12 cellular contexts compared by ENCODE assay signal in the genomic region with DNA sequence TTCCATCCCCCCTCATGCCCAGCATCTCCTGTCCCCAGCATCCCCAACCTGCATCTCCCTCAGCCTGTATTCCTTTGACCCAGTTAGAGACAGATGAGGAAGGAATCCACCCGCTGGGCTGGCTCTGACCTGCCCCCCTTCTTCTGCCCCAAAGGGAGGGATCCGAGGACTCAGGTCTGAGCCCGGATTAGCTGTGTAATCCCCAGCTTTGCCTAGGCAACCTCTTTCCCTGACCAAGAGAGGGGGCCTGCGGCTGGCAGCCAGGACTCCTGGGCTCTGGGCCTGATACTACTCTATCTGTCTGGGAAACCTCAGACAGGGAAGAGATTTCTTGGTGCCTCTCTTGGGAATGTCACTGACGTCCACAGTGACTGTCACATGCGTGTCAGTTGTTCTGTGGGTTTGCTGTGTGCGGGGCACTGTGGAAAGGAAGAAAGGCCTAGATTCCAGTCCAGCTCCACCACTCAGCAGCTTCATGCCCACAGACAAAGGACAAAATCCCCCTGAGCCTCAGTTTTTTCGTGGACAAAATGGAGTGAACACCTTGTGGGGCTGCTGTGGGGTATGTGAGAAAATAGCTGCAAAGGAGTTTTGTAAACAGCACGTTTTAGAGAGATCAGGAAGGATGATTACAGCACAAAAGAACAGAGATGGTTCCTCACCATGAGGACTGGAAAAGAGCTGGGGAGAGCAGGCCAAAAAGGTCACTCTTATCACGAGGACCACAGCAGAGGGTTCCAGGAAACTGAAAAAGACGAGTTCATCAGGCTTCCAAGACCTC. TPM values are rescaled to one million over a fixed set of nuclear protein-coding genes. Genes with fewer than 3 reads are reported as not detected.
DNase-seq lines count a peak whose midpoint lies in the region; ATAC-seq and TF ChIP-seq lines count a peak whose summit lies in the region.
"Had no signal": no experiment of that assay in that cellular context is flagged by ENCODE, and none has a peak within 500 bp of the region (broad histone marks: within the 10 kb centered on the region; RNA-seq: fewer than 3 reads in every experiment).

No MANE protein-coding gene starts in this region.

- no peak for TF ChIP-seq CTCF in GM13976 (IDR thresholded peaks at IDR 0.05; ENCODE audit: borderline replicate concordance, control extremely low read depth, extremely low read depth, insufficient read depth, missing control alignments)

- H3K36me3 Mint-ChIP-seq in stimulated activated naive CD8-positive, alpha-beta T cell treated with anti-CD3 and anti-CD28 coated beads, Interleukin-15, Interleukin-2, amounts not matched to agents 100 ng/mL and 50 ng/mL, for 24 hours (ENCODE audit: low read depth) = peaks cover 20% of the 10 kb centered on the region
- peaks cover 23% of the 10 kb centered on the region for H3K36me3 Mint-ChIP-seq in activated T-helper 17 cell treated with anti-CD3 and anti-CD28 coated beads, Interleukin-2, amount 50 U/mL, for 72 hours (ENCODE audit: low read depth)

- no peak for DNase-seq in stimulated activated naive CD8-positive, alpha-beta T cell treated with anti-CD3 and anti-CD28 coated beads, Interleukin-15, Interleukin-2, amounts not matched to agents 100 U/mL and 50 U/mL, for 24 hours
- DNase-seq in medulla oblongata (ENCODE audit: extremely low spot score) = peak; percentile 50
- no peak for DNase-seq in HEK293T (ENCODE audit: extremely low spot score)
- DNase-seq in SHP77 (lab: John Stamatoyannopoulos, UW) = no peak
- no peak for DNase-seq in GM13976 (ENCODE audit: low spot score)
- DNase-seq: SIG-M5; stimulated activated CD4-positive, alpha-beta T cell treated with anti-CD3 and anti-CD28 coated beads, Interleukin-15, amount 100 ng/mL, for 24 hours had no signal

- CTCF ChIA-PET in HEK293T (lab: Yijun Ruan, JAX) = interaction anchor here (0.6 to 1.0 kb wide), 3 partner anchors 9 to 43 kb away, joined by 3 read pairs; no protein-coding TSS in a partner anchor

- H3K4me1 Mint-ChIP-seq in stimulated activated naive CD8-positive, alpha-beta T cell treated with anti-CD3 and anti-CD28 coated beads, Interleukin-15, Interleukin-2, amounts not matched to agents 100 ng/mL and 50 ng/mL, for 24 hours (ENCODE audit: low read depth) = peaks cover 25% of the 10 kb centered on the region
- peaks cover 5% of the 10 kb centered on the region for H3K4me1 Mint-ChIP-seq in activated T-helper 17 cell treated with anti-CD3 and anti-CD28 coated beads, Interleukin-2, amount 50 U/mL, for 72 hours

- in situ Hi-C loops in GM13976 (cut with MboI; ENCODE audit: low sequenced_read_pairs, unreplicated experiment) = no loop called here

- peak overlapping the region; percentile 56 for H3K4me3 Mint-ChIP-seq in stimulated activated naive CD8-positive, alpha-beta T cell treated with anti-CD3 and anti-CD28 coated beads, Interleukin-15, Interleukin-2, amounts not matched to agents 100 ng/mL and 50 ng/mL, for 24 hours
- H3K4me3 Mint-ChIP-seq in activated T-helper 17 cell treated with anti-CD3 and anti-CD28 coated beads, Interleukin-2, amount 50 U/mL, for 72 hours = peak overlapping the region; percentile 89

- ATAC-seq in stimulated activated naive CD8-positive, alpha-beta T cell treated with anti-CD3 and anti-CD28 coated beads, Interleukin-15, Interleukin-2, amounts not matched to agents 100 U/mL and 50 U/mL, for 24 hours = no peak
- ATAC-seq in activated T-helper 17 cell treated with anti-CD3 and anti-CD28 coated beads, Interleukin-2, amount 50 U/mL, for 72 hours (replicated peaks) = no peak
- no peak for ATAC-seq in GM21717 (IDR thresholded peaks at IDR 0.05; ENCODE audit: unreplicated experiment)

- peak overlapping the region; percentile 8 for H3K27ac Mint-ChIP-seq in stimulated activated naive CD8-positive, alpha-beta T cell treated with anti-CD3 and anti-CD28 coated beads, Interleukin-15, Interleukin-2, amounts not matched to agents 100 ng/mL and 50 ng/mL, for 24 hours
- H3K27ac Mint-ChIP-seq in activated T-helper 17 cell treated with anti-CD3 and anti-CD28 coated beads, Interleukin-2, amount 50 U/mL, for 72 hours = peak overlapping the region; percentile 82

- H3K9me3 Mint-ChIP-seq in stimulated activated naive CD8-positive, alpha-beta T cell treated with anti-CD3 and anti-CD28 coated beads, Interleukin-15, Interleukin-2, amounts not matched to agents 100 ng/mL and 50 ng/mL, for 24 hours = no peaks in the 10 kb centered on the region
- no peaks in the 10 kb centered on the region for H3K9me3 Mint-ChIP-seq in activated T-helper 17 cell treated with anti-CD3 and anti-CD28 coated beads, Interleukin-2, amount 50 U/mL, for 72 hours

- POLR2A ChIA-PET in HEK293T (lab: Yijun Ruan, JAX) = interaction anchor here (0.7 kb wide), 1 partner anchor 24 kb away, joined by 3 read pairs; no protein-coding TSS in a partner anchor

- peaks cover 7% of the 10 kb centered on the region for H3K27me3 Mint-ChIP-seq in stimulated activated naive CD8-positive, alpha-beta T cell treated with anti-CD3 and anti-CD28 coated beads, Interleukin-15, Interleukin-2, amounts not matched to agents 100 ng/mL and 50 ng/mL, for 24 hours
- peaks cover 7% of the 10 kb centered on the region for H3K27me3 Mint-ChIP-seq in activated T-helper 17 cell treated with anti-CD3 and anti-CD28 coated beads, Interleukin-2, amount 50 U/mL, for 72 hours

TF ChIP-seq in HEK293T, 16 proteins besides CTCF, POLR2A, EP300 and RAD21:
- no peak for TF ChIP-seq BHLHE40 (IDR thresholded peaks at IDR 0.05; ENCODE audit: borderline replicate concordance)
- TF ChIP-seq LEF1 (IDR thresholded peaks at IDR 0.05; ENCODE audit: borderline replicate concordance) = no peak
- no peak for TF ChIP-seq HDGF (IDR thresholded peaks at IDR 0.05; ENCODE audit: borderline replicate concordance)
- TF ChIP-seq L3MBTL2 (conservative IDR thresholded peaks at IDR 0.05) = no peak
- TF ChIP-seq ELF4 (IDR thresholded peaks at IDR 0.05) = no peak
- TF ChIP-seq FOXM1 (IDR thresholded peaks at IDR 0.05; ENCODE audit: borderline replicate concordance) = no peak
- TF ChIP-seq ARNT (IDR thresholded peaks at IDR 0.05) = no peak
- TF ChIP-seq TARDBP (IDR thresholded peaks at IDR 0.05) = no peak
- TF ChIP-seq SP1 (IDR thresholded peaks at IDR 0.05) = no peak
- TF ChIP-seq FOXK2 (IDR thresholded peaks at IDR 0.05) = no peak
- TF ChIP-seq FOXA1 (IDR thresholded peaks at IDR 0.05) = no peak
- TF ChIP-seq SUZ12 (IDR thresholded peaks at IDR 0.05) = no peak
- TF ChIP-seq NFRKB (IDR thresholded peaks at IDR 0.05) = no peak
- no peak for TF ChIP-seq CTBP1 (IDR thresholded peaks at IDR 0.05; ENCODE audit: borderline replicate concordance)
- TF ChIP-seq, protein P1, sequence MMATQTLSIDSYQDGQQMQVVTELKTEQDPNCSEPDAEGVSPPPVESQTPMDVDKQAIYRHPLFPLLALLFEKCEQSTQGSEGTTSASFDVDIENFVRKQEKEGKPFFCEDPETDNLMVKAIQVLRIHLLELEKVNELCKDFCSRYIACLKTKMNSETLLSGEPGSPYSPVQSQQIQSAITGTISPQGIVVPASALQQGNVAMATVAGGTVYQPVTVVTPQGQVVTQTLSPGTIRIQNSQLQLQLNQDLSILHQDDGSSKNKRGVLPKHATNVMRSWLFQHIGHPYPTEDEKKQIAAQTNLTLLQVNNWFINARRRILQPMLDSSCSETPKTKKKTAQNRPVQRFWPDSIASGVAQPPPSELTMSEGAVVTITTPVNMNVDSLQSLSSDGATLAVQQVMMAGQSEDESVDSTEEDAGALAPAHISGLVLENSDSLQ (IDR thresholded peaks at IDR 0.05) = no peak
- TF ChIP-seq ZNF384 (IDR thresholded peaks at IDR 0.05) = no peak

RNA-seq across cellular contexts. Expression of a gene that starts 1.3 kb away (rescaled TPM):
- 100 to 1,000 TPM; 160 to 238 TPM for total RNA-seq in activated T-helper 17 cell treated with anti-CD3 and anti-CD28 coated beads, Interleukin-2, amount 50 U/mL, for 72 hours

RNA-seq across cellular contexts. Expression of a gene that starts 21.8 kb away (rescaled TPM):
- total RNA-seq in activated T-helper 17 cell treated with anti-CD3 and anti-CD28 coated beads, Interleukin-2, amount 50 U/mL, for 72 hours = 100 to 1,000 TPM; 187 to 394 TPM

RNA-seq across cellular contexts. Expression of a gene that starts 24.3 kb away (rescaled TPM):
- total RNA-seq in activated T-helper 17 cell treated with anti-CD3 and anti-CD28 coated beads, Interleukin-2, amount 50 U/mL, for 72 hours = 10 to 100 TPM; 12.0 to 23.1 TPM

RNA-seq across cellular contexts. Expression of a gene that starts 34.1 kb away (rescaled TPM):
- total RNA-seq in activated T-helper 17 cell treated with anti-CD3 and anti-CD28 coated beads, Interleukin-2, amount 50 U/mL, for 72 hours = not detected
- total RNA-seq: liver, subcutaneous adipose tissue had no signal

RNA-seq across cellular contexts. Expression of a gene that starts 45.1 kb away (rescaled TPM):
- total RNA-seq in activated T-helper 17 cell treated with anti-CD3 and anti-CD28 coated beads, Interleukin-2, amount 50 U/mL, for 72 hours = under 1 TPM in 1 of 2 donors, not detected in 1; 0.80 TPM
- total RNA-seq: subcutaneous adipose tissue had no signal
